In genomic region chr14:85529803-85530574, GRCh38 we compare ENCODE assay signal across 10 cellular contexts. TPM values are rescaled to one million over a fixed set of nuclear protein-coding genes. Genes with fewer than 3 reads are reported as not detected.
DNase-seq lines count a peak whose midpoint lies in the region; ATAC-seq and TF ChIP-seq lines count a peak whose summit lies in the region.
"Had no signal": no experiment of that assay in that cellular context is flagged by ENCODE, and none has a peak within 500 bp of the region (broad histone marks: within the 10 kb centered on the region; RNA-seq: fewer than 3 reads in every experiment).

TSS of gene FLRT2 (plus strand) at chr14:85530144. CDS start at chr14:85621515, 91,371 bp downstream.

- H3K36me3 ChIP-seq in liver (ENCODE audit: control insufficient read depth in 4 of 4, insufficient read depth in 3 of 4, low read depth in 1 of 4, low read length in 3 of 4) = no peaks in the 10 kb centered on the region
- no peaks in the 10 kb centered on the region for H3K36me3 ChIP-seq in thyroid gland

- H3K4me1 ChIP-seq in liver (ENCODE audit: control insufficient read depth in 4 of 4, insufficient read depth in 4 of 4, low read length in 3 of 4) (peaks cover 12 to 50% (median 37%) of the 10 kb centered on the region in 4 donors), thyroid gland (peaks cover 12 to 46% of the 10 kb centered on the region in 2 donors)

- ATAC-seq in activated CD8-positive, alpha-beta memory T cell treated with anti-CD3 and anti-CD28 coated beads, Interleukin-2, amount 10 ng/mL, durations not matched to agents 7 days and 5 days = no peak
- ATAC-seq in GM21825 (IDR thresholded peaks at IDR 0.05; ENCODE audit: unreplicated experiment) (no peak), GM18858 (IDR thresholded peaks at IDR 0.05; ENCODE audit: unreplicated experiment) (no peak)

- intact Hi-C loops in thyroid gland (cut with DNase I) = no loop called here

- peak within 1 kb of the TSS; percentile 60 for H3K27ac Mint-ChIP-seq in activated CD8-positive, alpha-beta memory T cell treated with anti-CD3 and anti-CD28 coated beads, Interleukin-2, amount 10 ng/mL, durations not matched to agents 7 days and 5 days
- H3K27ac Mint-ChIP-seq: activated B cell treated with CpG ODN at 0.5 μM for 24 hours had no signal

- no peaks in the 10 kb centered on the region for H3K9me3 Mint-ChIP-seq in activated CD8-positive, alpha-beta memory T cell treated with anti-CD3 and anti-CD28 coated beads, Interleukin-2, amount 10 ng/mL, durations not matched to agents 7 days and 5 days (ENCODE audit: low read depth)
- H3K9me3 Mint-ChIP-seq: activated B cell treated with CpG ODN at 0.5 μM for 24 hours had no signal

- H3K9me3 ChIP-seq in liver (ENCODE audit: control insufficient read depth in 4 of 4, low read length in 3 of 4) (no peaks in the 10 kb centered on the region), thyroid gland (no peaks in the 10 kb centered on the region)

- DNase-seq in activated CD8-positive, alpha-beta memory T cell treated with anti-CD3 and anti-CD28 coated beads, Interleukin-2, amount 10 ng/mL, durations not matched to agents 7 days and 5 days = no peak
- no peak for DNase-seq in activated CD8-positive, alpha-beta memory T cell treated with anti-CD3 and anti-CD28 coated beads, Interleukin-2, amount 50 U/mL, for 4 hours
- DNase-seq in dermis microvascular lymphatic vessel endothelial cell (ENCODE audit: low read depth in 2 of 2) = peak; percentile 93 to 97
- DNase-seq in thyroid gland = peak; percentile 74 to 76
- DNase-seq in cortex of kidney (lab: John Stamatoyannopoulos, UW) = no peak
- DNase-seq: activated B cell treated with CpG ODN at 0.5 μM for 24 hours, DND-41 had no signal

- H3K4me3 ChIP-seq in liver (ENCODE audit: low read depth in 1 of 3, low read length in 3 of 3) (peak within 1 kb of the TSS; percentile 9 to 57 (median 33)), thyroid gland (replicated peaks in 1 of 3) (peak within 1 kb of the TSS; percentile 37 to 67 (median 54))

- TF ChIP-seq CTCF in liver (IDR thresholded peaks at IDR 0.05; ENCODE audit: low read depth, low read length, missing input control) = no peak
- TF ChIP-seq CTCF in thyroid gland (IDR thresholded peaks at IDR 0.05) = no peak

- H3K27me3 ChIP-seq in liver (ENCODE audit: control insufficient read depth in 4 of 4, insufficient read depth in 4 of 4, low read length in 3 of 4) = peaks cover 2 to 22% (median 9%) of the 10 kb centered on the region in 4 donors
- no peaks in the 10 kb centered on the region for H3K27me3 ChIP-seq in thyroid gland

- 3% methylated on average over 57 of the region's 57 CpGs for WGBS in liver
- WGBS in thyroid gland, 2 donors = 0 to 4% methylated on average over 32 to 34 of the region's 57 CpGs

- no peak within 1 kb of the TSS for H3K9ac ChIP-seq in liver (ENCODE audit: low read depth in 1 of 2, low read length in 2 of 2)

- CTCF ChIA-PET in activated CD8-positive, alpha-beta memory T cell treated with anti-CD3 and anti-CD28 coated beads, Interleukin-2, amount 10 ng/mL, durations not matched to agents 7 days and 5 days (lab: Charles Lee) = no interaction called here

- TF ChIP-seq POLR2A in thyroid gland (IDR thresholded peaks at IDR 0.05) = peak in 1 of 2 donors; percentile 27

- no peak within 1 kb of the TSS for H3K4me3 Mint-ChIP-seq in activated CD8-positive, alpha-beta memory T cell treated with anti-CD3 and anti-CD28 coated beads, Interleukin-2, amount 10 ng/mL, durations not matched to agents 7 days and 5 days
- H3K4me3 Mint-ChIP-seq: activated B cell treated with CpG ODN at 0.5 μM for 24 hours had no signal

- H3K36me3 Mint-ChIP-seq in activated CD8-positive, alpha-beta memory T cell treated with anti-CD3 and anti-CD28 coated beads, Interleukin-2, amount 10 ng/mL, durations not matched to agents 7 days and 5 days = peaks cover 16% of the 10 kb centered on the region

- H3K27ac ChIP-seq in liver (ENCODE audit: low read depth in 1 of 2, low read length in 2 of 2) (peak within 1 kb of the TSS; percentile 23 to 50), thyroid gland (peak within 1 kb of the TSS; percentile 42 to 79 (median 64))

- H3K4me1 Mint-ChIP-seq in activated CD8-positive, alpha-beta memory T cell treated with anti-CD3 and anti-CD28 coated beads, Interleukin-2, amount 10 ng/mL, durations not matched to agents 7 days and 5 days = peaks cover 11% of the 10 kb centered on the region

- TF ChIP-seq RAD21 in liver (IDR thresholded peaks at IDR 0.05) = no peak

- H3K27me3 Mint-ChIP-seq in activated CD8-positive, alpha-beta memory T cell treated with anti-CD3 and anti-CD28 coated beads, Interleukin-2, amount 10 ng/mL, durations not matched to agents 7 days and 5 days = peaks cover 58% of the 10 kb centered on the region

TF ChIP-seq in liver, 16 proteins besides CTCF, POLR2A, EP300 and RAD21:
- TF ChIP-seq ATF3 (IDR thresholded peaks at IDR 0.05) (no peak), REST (IDR thresholded peaks at IDR 0.05) (no peak), SP1 (IDR thresholded peaks at IDR 0.05) (no peak), MAX (IDR thresholded peaks at IDR 0.05) (no peak), ZBTB33 (IDR thresholded peaks at IDR 0.05) (no peak), GABPA (IDR thresholded peaks at IDR 0.05 in 1 of 2, conservative IDR thresholded peaks at IDR 0.05 in 1 of 2) (no peak), HNF4G (IDR thresholded peaks at IDR 0.05) (no peak), HNF4A (conservative IDR thresholded peaks at IDR 0.05) (no peak), NR2F2 (IDR thresholded peaks at IDR 0.05) (no peak), YY1 (IDR thresholded peaks at IDR 0.05) (no peak), FOXA2 (IDR thresholded peaks at IDR 0.05) (no peak), FOXA1 (IDR thresholded peaks at IDR 0.05) (no peak), TAF1 (conservative IDR thresholded peaks at IDR 0.05) (no peak), JUND (IDR thresholded peaks at IDR 0.05) (no peak), RXRA (IDR thresholded peaks at IDR 0.05) (no peak), EGR1 (IDR thresholded peaks at IDR 0.05; ENCODE audit: low read depth in 2 of 2) (no peak)

RNA-seq across cellular contexts. Expression of gene FLRT2, which starts in this region (rescaled TPM):
- not detected for total RNA-seq in activated CD8-positive, alpha-beta memory T cell treated with anti-CD3 and anti-CD28 coated beads, Interleukin-2, amount 10 ng/mL, durations not matched to agents 7 days and 5 days
- 107 and 305 TPM in 2 replicates for total RNA-seq in dermis microvascular lymphatic vessel endothelial cell
- 1 to 10 TPM; 2.4 to 8.2 TPM for total RNA-seq in liver
- 1 to 10 TPM in 1 of 2 donors, under 1 TPM in 1; 0.90 to 1.3 TPM for polyA plus RNA-seq in liver
- total RNA-seq in thyroid gland = 10 to 100 TPM in 3 of 4 donors, 1 to 10 TPM in 1; 9.3 to 38.9 (median 23.5) TPM
- total RNA-seq: activated B cell treated with CpG ODN at 0.5 μM for 24 hours had no signal

Comparison
In these comparisons a context has a peak if more than half of its experiments do, and no peak if none do; other contexts are left out.
1. DNase-seq: peak in dermis microvascular lymphatic vessel endothelial cell (2 of 2) and thyroid gland (2 of 2); none in activated CD8-positive, alpha-beta memory T cell treated with anti-CD3 and anti-CD28 coated beads, Interleukin-2, amount 10 ng/mL, durations not matched to agents 7 days and 5 days (single experiment), activated CD8-positive, alpha-beta memory T cell treated with anti-CD3 and anti-CD28 coated beads, Interleukin-2, amount 50 U/mL, for 4 hours (single experiment) and cortex of kidney (single experiment).